Comparison of ENCODE assay signal across 9 cellular contexts in genomic region chr1:230424440-230425251, GRCh38. TPM values are rescaled to one million over a fixed set of nuclear protein-coding genes. Genes with fewer than 3 reads are reported as not detected.
A peak's percentile ranks its signal among the peaks of the same experiment; 100 is the strongest.
DNase-seq lines count a peak whose midpoint lies in the region; ATAC-seq and TF ChIP-seq lines count a peak whose summit lies in the region.
"Had no signal": no experiment of that assay in that cellular context is flagged by ENCODE, and none has a peak within 500 bp of the region (broad histone marks: within the 10 kb centered on the region; RNA-seq: fewer than 3 reads in every experiment).

No MANE protein-coding gene starts in this region.

- H2BK15ac ChIP-seq in IMR-90 (ENCODE audit: low read depth, low read length), result no peak overlapping the region

- peaks cover 32 to 82% (median 77%) of the 10 kb centered on the region in 11 experiments for H3K27me3 ChIP-seq in BLaER1 treated with 17β-estradiol and CSF1 and Interleukin-3, amounts not matched to agents 10 nM and 100 nM
- H3K27me3 ChIP-seq in IMR-90 (ENCODE audit: control insufficient read depth, insufficient read depth, low read length) (peaks cover 30% of the 10 kb centered on the region), ascending aorta (peaks cover 11% of the 10 kb centered on the region)

- no peak overlapping the region for H4K5ac ChIP-seq in IMR-90 (ENCODE audit: low read depth, low read length)

- WGBS in IMR-90 (ENCODE audit: extremely low coverage in 2 of 2, insufficient read length in 1 of 2), 2 experiments, result 12% methylated on average over 3 of the region's 30 CpGs; no CpG with 5 or more reads in 1 of the 2 experiments
- WGBS in lower leg skin, 2 donors, result 7 to 11% methylated on average over 30 of the region's 30 CpGs

- no peak overlapping the region for H3K18ac ChIP-seq in IMR-90 (ENCODE audit: low read depth, low read length)

- H2BK5ac ChIP-seq in IMR-90 (ENCODE audit: low read depth, low read length, poor library complexity, severe bottlenecking), result no peak overlapping the region

- peak overlapping the region; percentile 88 to 98 (median 93) for H3K4me2 ChIP-seq in BLaER1 treated with 17β-estradiol and CSF1 and Interleukin-3, amounts not matched to agents 10 nM and 100 nM
- no peak overlapping the region; the same call in 1 of the 2 replicates for H3K4me2 ChIP-seq in IMR-90 (ENCODE audit: low read depth, low read length)

- H3K56ac ChIP-seq in IMR-90 (ENCODE audit: extremely low read depth, insufficient read depth, low read length), result no peak overlapping the region

- POLR2A ChIA-PET in IMR-90 (lab: Charles Lee; ENCODE audit: unreplicated experiment), result no interaction called here

- peak overlapping the region in 6 of 11 experiments; percentile 52 to 84 (median 74); a peak in 11 of 22 replicates for H3K9ac ChIP-seq in BLaER1 treated with 17β-estradiol and CSF1 and Interleukin-3, amounts not matched to agents 10 nM and 100 nM
- H3K9ac ChIP-seq in IMR-90 (ENCODE audit: low read depth, low read length), result no peak overlapping the region

- no peak overlapping the region for H3K14ac ChIP-seq in IMR-90 (replicated peaks; ENCODE audit: low read depth, low read length)

- TF ChIP-seq POLR2A in IMR-90 (IDR thresholded peaks at IDR 0.05; ENCODE audit: low read depth, low read length) (no peak), lower leg skin (IDR thresholded peaks at IDR 0.05) (no peak)

- H2BK20ac ChIP-seq in IMR-90 (ENCODE audit: low read depth, low read length), result no peak overlapping the region

- no peak overlapping the region for H2BK120ac ChIP-seq in IMR-90 (ENCODE audit: low read depth, low read length)

- H3K9me1 ChIP-seq in IMR-90 (ENCODE audit: insufficient read depth, low read length), result no peaks in the 10 kb centered on the region

- intact Hi-C loops in IMR-90 (cut with micrococcal nuclease), result loop anchor here (10.0 kb wide), 2 partner anchors 350 to 490 kb away; no protein-coding TSS in a partner anchor
- intact Hi-C loops in ascending aorta (cut with DNase I), result no loop called here
- intact Hi-C loops in posterior vena cava (cut with DNase I), result no loop called here
- intact Hi-C loops in lower leg skin (cut with DNase I; ENCODE audit: low total_unique reads), result no loop called here

- TF ChIP-seq RAD21 in IMR-90 (IDR thresholded peaks at IDR 0.05; ENCODE audit: low read length), result no peak

- no peak overlapping the region for H3K4ac ChIP-seq in IMR-90 (ENCODE audit: low read depth, low read length)

- dilution Hi-C loops in IMR-90 (cut with HindIII; ENCODE audit: low sequenced_read_pairs, unreplicated experiment), result no loop called here

- H3K4me1 ChIP-seq in BLaER1 treated with 17β-estradiol and CSF1 and Interleukin-3, amounts not matched to agents 10 nM and 100 nM, result peaks cover 14 to 75% (median 28%) of the 10 kb centered on the region in 10 experiments
- H3K4me1 ChIP-seq in IMR-90 (ENCODE audit: control insufficient read depth, insufficient read depth, low read length), result no peaks in the 10 kb centered on the region; the same call in 1 of the 2 replicates
- peaks cover 0 to 4% of the 10 kb centered on the region in 2 donors for H3K4me1 ChIP-seq in ascending aorta
- H3K4me1 ChIP-seq: foreskin keratinocyte had no signal

- H2AFZ ChIP-seq in IMR-90 (replicated peaks; ENCODE audit: low read length, poor library complexity), result peak overlapping the region; percentile 56

- H4K91ac ChIP-seq in IMR-90 (ENCODE audit: insufficient read depth, low read depth, low read length), result no peak overlapping the region

- H3K79me1 ChIP-seq in IMR-90 (ENCODE audit: low read depth in 1 of 2, low read length in 2 of 2), result no peaks in the 10 kb centered on the region

- H2AK9ac ChIP-seq in IMR-90 (replicated peaks; ENCODE audit: low read depth, low read length, poor library complexity), result no peak overlapping the region

- peaks cover 0 to 15% (median 0%) of the 10 kb centered on the region in 11 experiments; a peak in 5 of 22 replicates for H3K36me3 ChIP-seq in BLaER1 treated with 17β-estradiol and CSF1 and Interleukin-3, amounts not matched to agents 10 nM and 100 nM
- H3K36me3 ChIP-seq in IMR-90 (ENCODE audit: control insufficient read depth, insufficient read depth, low read length) (no peaks in the 10 kb centered on the region), ascending aorta (no peaks in the 10 kb centered on the region)

- no peak overlapping the region for H2AK5ac ChIP-seq in IMR-90 (ENCODE audit: low read depth, low read length)

- DNase-seq in IMR-90, result no peak
- no peak for DNase-seq in ascending aorta (ENCODE audit: low spot score in 2 of 2)
- peak; percentile 39 for DNase-seq in midbrain (lab: John Stamatoyannopoulos, UW)
- DNase-seq in posterior vena cava (ENCODE audit: low spot score), result no peak
- no peak for DNase-seq in activated CD4-positive, CD25-positive, alpha-beta regulatory T cell (lab: John Stamatoyannopoulos, UW)
- no peak for DNase-seq in lower leg skin (ENCODE audit: low spot score in 2 of 2)
- DNase-seq in pons (ENCODE audit: low spot score), result no peak

- no peak overlapping the region for H4K8ac ChIP-seq in IMR-90 (ENCODE audit: low read depth in 2 of 2, low read length in 2 of 2)

- no peak overlapping the region for H3K23ac ChIP-seq in IMR-90 (ENCODE audit: low read depth, low read length)

- peaks cover 16 to 52% (median 37%) of the 10 kb centered on the region in 11 experiments; a peak in 19 of 22 replicates for H4K20me1 ChIP-seq in BLaER1 treated with 17β-estradiol and CSF1 and Interleukin-3, amounts not matched to agents 10 nM and 100 nM
- H4K20me1 ChIP-seq in IMR-90 (ENCODE audit: insufficient read depth, low read length), result no peaks in the 10 kb centered on the region

- peaks cover 13 to 19% (median 15%) of the 10 kb centered on the region in 11 experiments for H3K9me3 ChIP-seq in BLaER1 treated with 17β-estradiol and CSF1 and Interleukin-3, amounts not matched to agents 10 nM and 100 nM (replicated peaks in 1 of 11)
- H3K9me3 ChIP-seq in IMR-90 (ENCODE audit: control insufficient read depth, insufficient read depth, low read length) (no peaks in the 10 kb centered on the region), ascending aorta (no peaks in the 10 kb centered on the region)

- CTCF ChIA-PET in IMR-90 (lab: Yijun Ruan, JAX), result no interaction called here

- in situ Hi-C loops in IMR-90 (cut with MboI; ENCODE audit: low sequenced_read_pairs), result no loop called here

- peak overlapping the region in 4 of 11 experiments; percentile 45 to 67 (median 65); a peak in 7 of 22 replicates for H3K27ac ChIP-seq in BLaER1 treated with 17β-estradiol and CSF1 and Interleukin-3, amounts not matched to agents 10 nM and 100 nM
- H3K27ac ChIP-seq in IMR-90 (ENCODE audit: insufficient read depth, low read length) (no peak overlapping the region), ascending aorta (no peak overlapping the region)
- H3K27ac ChIP-seq: foreskin keratinocyte had no signal

- H3K4me3 ChIP-seq in BLaER1 treated with 17β-estradiol and CSF1 and Interleukin-3, amounts not matched to agents 10 nM and 100 nM, result peak overlapping the region; percentile 61 to 95 (median 68)
- H3K4me3 ChIP-seq in IMR-90 (ENCODE audit: insufficient read depth, low read depth, low read length) (no peak overlapping the region), ascending aorta (peak overlapping the region; percentile 46 to 52), lower leg skin (ENCODE audit: low read depth, poor library complexity, severe bottlenecking) (no peak overlapping the region)

- TF ChIP-seq CTCF in IMR-90 (conservative IDR thresholded peaks at IDR 0.05; ENCODE audit: low read depth, low read length) (no peak), ascending aorta (IDR thresholded peaks at IDR 0.05) (no peak), lower leg skin (IDR thresholded peaks at IDR 0.05) (no peak)

- ATAC-seq in IMR-90 (ENCODE audit: low read depth), result no peak
- ATAC-seq: foreskin keratinocyte had no signal

- no TSS peak for BruUV-seq in IMR-90 (replicated peaks; lab: Mats Ljungman, UMichigan)

TF ChIP-seq in IMR-90, 13 proteins besides CTCF, POLR2A, EP300 and RAD21 (continues in another document):
- TF ChIP-seq FOS (IDR thresholded peaks at IDR 0.05; ENCODE audit: low read depth, low read length) (no peak), CHD1 (IDR thresholded peaks at IDR 0.05; ENCODE audit: low read depth, low read length) (no peak), CEBPB (IDR thresholded peaks at IDR 0.05; ENCODE audit: low read depth, low read length) (no peak), MAFK (IDR thresholded peaks at IDR 0.05; ENCODE audit: low read depth, low read length) (no peak), RCOR1 (IDR thresholded peaks at IDR 0.05; ENCODE audit: insufficient replicate concordance, low read length) (no peak), NFE2L2 (IDR thresholded peaks at IDR 0.05; ENCODE audit: low read depth, low read length) (no peak), RFX5 (IDR thresholded peaks at IDR 0.05; ENCODE audit: low read depth, low read length) (no peak), USF2 (IDR thresholded peaks at IDR 0.05; ENCODE audit: low read depth, low read length) (no peak), SMC3 (IDR thresholded peaks at IDR 0.05; ENCODE audit: low read depth, low read length) (no peak), MXI1 (IDR thresholded peaks at IDR 0.05; ENCODE audit: borderline replicate concordance, low read depth, low read length) (no peak), MAZ (IDR thresholded peaks at IDR 0.05; ENCODE audit: borderline replicate concordance, low read depth, low read length) (no peak), BHLHE40 (IDR thresholded peaks at IDR 0.05; ENCODE audit: low read depth, low read length) (no peak)

RNA-seq across cellular contexts. Expression of gene PGBD5, which starts 1.5 kb away (rescaled TPM):
- total RNA-seq in IMR-90 (2012; rRNA removed), result 0.18 and 0.28 TPM in 2 replicates
- 0.36 and 0.37 TPM in 2 replicates for polyA plus RNA-seq in IMR-90 (2012; rRNA removed)
- polyA plus RNA-seq in IMR-90 (2012; cell fraction: cytosol; rRNA removed), result 0.12 and 0.16 TPM in 2 replicates
- 0.09 and 0.13 TPM in 2 replicates for polyA plus RNA-seq in IMR-90 (2012; cell fraction: nucleus; rRNA removed; ENCODE audit: low replicate concordance)
- not detected for total RNA-seq in ascending aorta
- under 1 TPM; 0.43 to 0.56 TPM for total RNA-seq in posterior vena cava
- total RNA-seq in lower leg skin, result 1 to 10 TPM in 1 of 4 donors, under 1 TPM in 3; 0.04 to 1.6 (median 0.11) TPM

Comparison
In these comparisons a context has a peak if more than half of its experiments do, and no peak if none do; other contexts are left out.
1. H3K4me3 ChIP-seq: peak in BLaER1 treated with 17β-estradiol and CSF1 and Interleukin-3, amounts not matched to agents 10 nM and 100 nM (10 of 10) and ascending aorta (2 of 2); none in IMR-90 (single experiment) and lower leg skin (single experiment).